8 cellular contexts compared by ENCODE assay signal in the genomic region with DNA sequence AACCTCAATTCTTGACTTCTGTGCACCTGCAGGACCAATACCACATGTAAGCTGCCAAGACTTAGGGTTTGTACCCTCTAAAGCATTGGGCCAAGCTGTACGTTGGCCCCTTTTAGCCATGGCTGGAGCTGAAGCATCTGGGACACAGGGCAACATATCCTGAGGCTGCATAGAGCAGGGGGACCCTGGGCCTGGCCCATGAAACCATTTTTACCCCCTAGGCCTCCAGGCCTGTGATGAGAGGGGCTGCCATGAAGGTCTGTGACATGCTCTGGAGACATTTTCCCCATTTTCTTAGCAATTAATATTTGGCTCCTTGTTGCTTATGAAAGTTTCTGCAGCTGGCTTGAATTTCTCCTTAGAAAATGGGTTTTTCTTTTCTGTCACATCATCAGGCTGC. TPM values are rescaled to one million over a fixed set of nuclear protein-coding genes. Genes with fewer than 3 reads are reported as not detected.
"Had no signal": no experiment of that assay in that cellular context is flagged by ENCODE, and none has a peak within 500 bp of the region (broad histone marks: within the 10 kb centered on the region; RNA-seq: fewer than 3 reads in every experiment).

No MANE protein-coding gene starts in this region.

- H3K4me1 ChIP-seq: HAP-1 had no signal

- DNase-seq: GM23248, GOT3, H7, H9, HCEC 1CT, HFFc6 had no signal

- H3K9ac ChIP-seq: GM23248 had no signal

- H3K27ac ChIP-seq: GM23248 had no signal

- H2AFZ ChIP-seq: GM23248, GM23338 had no signal

- H3K4me3 ChIP-seq: GM23248, GM23338, HAP-1 had no signal

- H3K4me2 ChIP-seq: GM23338 had no signal

- H3K36me3 ChIP-seq: HAP-1 had no signal

RNA-seq across cellular contexts. Expression of a gene that starts 31.0 kb away (rescaled TPM):
- polyA plus RNA-seq: GM23248 had no signal
